In genomic region chr12:87280893-87281292, GRCh38 we compare ENCODE assay signal across 18 cellular contexts.
DNase-seq lines count a peak whose midpoint lies in the region; ATAC-seq and TF ChIP-seq lines count a peak whose summit lies in the region.
"Had no signal": no experiment of that assay in that cellular context is flagged by ENCODE, and none has a peak within 500 bp of the region (broad histone marks: within the 10 kb centered on the region; RNA-seq: fewer than 3 reads in every experiment).

No MANE protein-coding gene starts in this region.

- peaks cover 0 to 2% (median 0%) of the 10 kb centered on the region in 7 donors for H3K9me3 Mint-ChIP-seq in naive B cell
- H3K9me3 Mint-ChIP-seq: T-helper 2 cell treated with Interferon-gamma antibody and Interleukin-4, amounts not matched to agents 5 μg/mL and 100 μg/mL, for 36 hours had no signal

- no peaks in the 10 kb centered on the region for H3K36me3 Mint-ChIP-seq in naive B cell
- H3K36me3 Mint-ChIP-seq: immature natural killer cell had no signal

- POLR2A ChIA-PET in RWPE1 (lab: Yijun Ruan, JAX; ENCODE audit: low non-redundant PET), result no interaction called here

- peak overlapping the region in 2 of 6 donors; percentile 44 to 49 for H3K27ac Mint-ChIP-seq in naive B cell
- H3K27ac Mint-ChIP-seq: immature natural killer cell; T-helper 2 cell treated with Interferon-gamma antibody and Interleukin-4, amounts not matched to agents 5 μg/mL and 100 μg/mL, for 36 hours had no signal

- no peak for DNase-seq in naive B cell
- no peak for DNase-seq in NCI-H69 (lab: John Stamatoyannopoulos, UW)
- DNase-seq in RWPE1 (ENCODE audit: low spot score), result no peak
- DNase-seq in caudate nucleus (lab: John Stamatoyannopoulos, UW), result no peak
- no peak for DNase-seq in SIG-M5 (lab: John Stamatoyannopoulos, UW)
- DNase-seq: cortex of kidney; immature natural killer cell; MG63; midbrain; NCI-H345; Peyer's patch; stimulated activated naive CD4-positive, alpha-beta T cell had no signal

- no peak for TF ChIP-seq CTCF in RWPE1 (conservative IDR thresholded peaks at IDR 0.05; ENCODE audit: low read depth)

- H3K4me1 Mint-ChIP-seq in naive B cell, result peaks cover 8 to 13% (median 11%) of the 10 kb centered on the region in 3 donors
- H3K4me1 Mint-ChIP-seq: immature natural killer cell had no signal

- no peaks in the 10 kb centered on the region for H3K27me3 Mint-ChIP-seq in naive B cell

- ATAC-seq in GM18870 (IDR thresholded peaks at IDR 0.05; ENCODE audit: unreplicated experiment) (peak; percentile 65), GM21786 (IDR thresholded peaks at IDR 0.05; ENCODE audit: unreplicated experiment) (peak; percentile 49), HG03139 (IDR thresholded peaks at IDR 0.05; ENCODE audit: unreplicated experiment) (peak; percentile 42), naive B cell (ENCODE audit: low read depth in 2 of 2) (peak in 1 of 2 donors; percentile 25)

- CTCF ChIA-PET in RWPE1 (lab: Yijun Ruan, JAX), result no interaction called here

- no peak overlapping the region for H3K27ac ChIP-seq in RWPE1
- H3K27ac ChIP-seq in caudate nucleus (ENCODE audit: low read depth, low read length), result no peak overlapping the region
- H3K27ac ChIP-seq: C4-2B, Peyer's patch, prostate gland had no signal

- peak overlapping the region in 5 of 8 donors; percentile 22 to 48 (median 36) for H3K4me3 Mint-ChIP-seq in naive B cell
- H3K4me3 Mint-ChIP-seq: immature natural killer cell; T-helper 2 cell treated with Interferon-gamma antibody and Interleukin-4, amounts not matched to agents 5 μg/mL and 100 μg/mL, for 36 hours had no signal
